In genomic region chr12:53677612-53678133, GRCh38 we compare ENCODE assay signal across 9 cellular contexts. TPM values are rescaled to one million over a fixed set of nuclear protein-coding genes. Genes with fewer than 3 reads are reported as not detected.
DNase-seq lines count a peak whose midpoint lies in the region; ATAC-seq, FAIRE-seq and TF ChIP-seq lines count a peak whose summit lies in the region.
"Had no signal": no experiment of that assay in that cellular context is flagged by ENCODE, and none has a peak within 500 bp of the region (broad histone marks: within the 10 kb centered on the region; RNA-seq: fewer than 3 reads in every experiment).

No MANE protein-coding gene starts in this region.

- H4K20me1 ChIP-seq in BLaER1 treated with 17β-estradiol and CSF1 and Interleukin-3, amounts not matched to agents 10 nM and 100 nM: no peaks in the 10 kb centered on the region

- peak overlapping the region in 10 of 11 experiments; percentile 82 to 98 (median 89); a peak in 18 of 22 replicates for H3K4me2 ChIP-seq in BLaER1 treated with 17β-estradiol and CSF1 and Interleukin-3, amounts not matched to agents 10 nM and 100 nM
- H3K4me2 ChIP-seq: KMS-11 had no signal

- TF ChIP-seq CTCF in fibroblast of villous mesenchyme (IDR thresholded peaks at IDR 0.05; ENCODE audit: insufficient read depth, low read depth, low read length): no peak
- TF ChIP-seq CTCF in pancreas (IDR thresholded peaks at IDR 0.05): no peak

- intact Hi-C loops in pancreas (cut with DNase I): loop anchor here in 1 of 3 donors (5.0 kb wide), 1 partner anchor 135 kb away; no protein-coding TSS in a partner anchor

- no peaks in the 10 kb centered on the region for H3K9me3 ChIP-seq in BLaER1 treated with 17β-estradiol and CSF1 and Interleukin-3, amounts not matched to agents 10 nM and 100 nM (replicated peaks in 1 of 11)
- H3K9me3 ChIP-seq in NT2/D1 (ENCODE audit: insufficient read depth, low read length) (no peaks in the 10 kb centered on the region), pancreas (no peaks in the 10 kb centered on the region), small intestine (ENCODE audit: control insufficient read depth, low read depth) (no peaks in the 10 kb centered on the region)

- DNase-seq in NT2/D1 (ENCODE audit: low read depth, low spot score): no peak
- no peak for DNase-seq in fibroblast of villous mesenchyme (ENCODE audit: low read depth)
- no peak for DNase-seq in pancreas
- no peak for DNase-seq in kidney glomerular epithelial cell (lab: John Stamatoyannopoulos, UW)
- no peak for DNase-seq in small intestine

- H3K4me3 ChIP-seq in BLaER1 treated with 17β-estradiol and CSF1 and Interleukin-3, amounts not matched to agents 10 nM and 100 nM: peak overlapping the region in 7 of 10 experiments; percentile 64 to 84 (median 72); a peak in 10 of 20 replicates
- H3K4me3 ChIP-seq in NT2/D1 (ENCODE audit: insufficient read length, low read depth): peak overlapping the region; percentile 79
- H3K4me3 ChIP-seq in fibroblast of villous mesenchyme (ENCODE audit: low read depth, low read length): peak overlapping the region; percentile 30
- H3K4me3 ChIP-seq in pancreas: peak overlapping the region in 2 of 4 donors; percentile 66 to 84
- H3K4me3 ChIP-seq in small intestine (ENCODE audit: low read depth in 1 of 2, low read length in 2 of 2): no peak overlapping the region

- H3K36me3 ChIP-seq in BLaER1 treated with 17β-estradiol and CSF1 and Interleukin-3, amounts not matched to agents 10 nM and 100 nM: peaks cover 9 to 24% (median 19%) of the 10 kb centered on the region in 11 experiments
- H3K36me3 ChIP-seq in NT2/D1 (ENCODE audit: insufficient read depth, insufficient read length, low read length) (peaks cover 22% of the 10 kb centered on the region), pancreas (no peaks in the 10 kb centered on the region), small intestine (ENCODE audit: control insufficient read depth in 2 of 2, insufficient read depth in 2 of 2, low read length in 2 of 2) (no peaks in the 10 kb centered on the region)

- H3K27me3 ChIP-seq in BLaER1 treated with 17β-estradiol and CSF1 and Interleukin-3, amounts not matched to agents 10 nM and 100 nM: peaks cover 31 to 43% (median 39%) of the 10 kb centered on the region in 11 experiments
- peaks cover 2% of the 10 kb centered on the region for H3K27me3 ChIP-seq in NT2/D1 (ENCODE audit: insufficient read depth, insufficient read length)
- H3K27me3 ChIP-seq in pancreas: no peaks in the 10 kb centered on the region
- H3K27me3 ChIP-seq in small intestine (ENCODE audit: control insufficient read depth in 2 of 2, insufficient read depth in 2 of 2, low read length in 2 of 2): no peaks in the 10 kb centered on the region

- FAIRE-seq in pancreas (lab: Jason Lieb, UNC): no peak
- FAIRE-seq in small intestine (lab: Jason Lieb, UNC): no peak

- 66 to 73% methylated on average over 9 of the region's 9 CpGs for WGBS in pancreas, 2 donors
- WGBS in small intestine, 3 donors: 50 to 51% (median 50%) methylated on average over 9 of the region's 9 CpGs

- peak overlapping the region in 2 of 11 experiments; percentile 74 to 79; a peak in 2 of 22 replicates for H3K9ac ChIP-seq in BLaER1 treated with 17β-estradiol and CSF1 and Interleukin-3, amounts not matched to agents 10 nM and 100 nM
- H3K9ac ChIP-seq in NT2/D1 (ENCODE audit: insufficient read length, low read depth): peak overlapping the region; percentile 79
- H3K9ac ChIP-seq: KMS-11 had no signal

- no peak overlapping the region for H3K27ac ChIP-seq in BLaER1 treated with 17β-estradiol and CSF1 and Interleukin-3, amounts not matched to agents 10 nM and 100 nM
- H3K27ac ChIP-seq in pancreas (peak overlapping the region in 3 of 4 donors; percentile 58 to 89 (median 89)), small intestine (ENCODE audit: low read depth in 1 of 2, low read length in 1 of 2) (peak overlapping the region in 1 of 2 donors; percentile 94)
- H3K27ac ChIP-seq: KMS-11 had no signal

- ATAC-seq in pancreas (no peak), HG03378 (IDR thresholded peaks at IDR 0.05; ENCODE audit: unreplicated experiment) (no peak), GM18909 (IDR thresholded peaks at IDR 0.05; ENCODE audit: poor library complexity, unreplicated experiment) (no peak)

- H3K4me1 ChIP-seq in BLaER1 treated with 17β-estradiol and CSF1 and Interleukin-3, amounts not matched to agents 10 nM and 100 nM: peaks cover 21 to 41% (median 31%) of the 10 kb centered on the region in 10 experiments
- H3K4me1 ChIP-seq in NT2/D1 (ENCODE audit: insufficient read depth, insufficient read length) (peaks cover 3% of the 10 kb centered on the region), pancreas (peaks cover 5 to 17% (median 8%) of the 10 kb centered on the region in 3 donors), small intestine (ENCODE audit: control insufficient read depth in 2 of 2, insufficient read depth in 1 of 2, low read depth in 1 of 2, low read length in 1 of 2) (peaks cover 3% of the 10 kb centered on the region in 2 donors)

RNA-seq across cellular contexts. Expression of gene ATP5MC2, which starts 1.8 kb away (rescaled TPM):
- total RNA-seq in fibroblast of villous mesenchyme (70.8 and 72.2 TPM in 2 replicates), pancreas (100 to 1,000 TPM; 134 to 229 (median 180) TPM)
- polyA plus RNA-seq in pancreas (100 to 1,000 TPM; 246 to 350 TPM), small intestine (100 to 1,000 TPM; 433 to 621 (median 517) TPM)

RNA-seq across cellular contexts. Expression of gene CALCOCO1, which starts 49.6 kb away (rescaled TPM):
- total RNA-seq in fibroblast of villous mesenchyme: 78.2 and 84.4 TPM in 2 replicates
- total RNA-seq in pancreas: 100 to 1,000 TPM in 1 of 6 donors, 10 to 100 TPM in 5; 28.2 to 102 (median 72.3) TPM
- 100 to 1,000 TPM; 102 to 103 TPM for polyA plus RNA-seq in pancreas
- 10 to 100 TPM; 45.1 to 46.7 (median 46.5) TPM for polyA plus RNA-seq in small intestine

RNA-seq across cellular contexts. Expression of gene ATF7, which starts 51.5 kb away (rescaled TPM):
- total RNA-seq in fibroblast of villous mesenchyme (9.3 and 14.7 TPM in 2 replicates), pancreas (10 to 100 TPM; 13.5 to 31.5 (median 19.6) TPM)
- polyA plus RNA-seq in pancreas (10 to 100 TPM; 11.6 to 17.3 TPM), small intestine (10 to 100 TPM in 2 of 3 donors, 1 to 10 TPM in 1; 8.6 to 15.8 (median 13.2) TPM)

Comparison
In these comparisons a context has a peak if more than half of its experiments do, and no peak if none do; other contexts are left out.
1. H3K27ac ChIP-seq: peak in pancreas (3 of 4); none in BLaER1 treated with 17β-estradiol and CSF1 and Interleukin-3, amounts not matched to agents 10 nM and 100 nM (0 of 11).
2. H3K4me3 ChIP-seq: peak in BLaER1 treated with 17β-estradiol and CSF1 and Interleukin-3, amounts not matched to agents 10 nM and 100 nM (7 of 10), NT2/D1 (single experiment) and fibroblast of villous mesenchyme (single experiment); none in small intestine (0 of 2).